9 cellular contexts compared by ENCODE assay signal in the genomic region with DNA sequence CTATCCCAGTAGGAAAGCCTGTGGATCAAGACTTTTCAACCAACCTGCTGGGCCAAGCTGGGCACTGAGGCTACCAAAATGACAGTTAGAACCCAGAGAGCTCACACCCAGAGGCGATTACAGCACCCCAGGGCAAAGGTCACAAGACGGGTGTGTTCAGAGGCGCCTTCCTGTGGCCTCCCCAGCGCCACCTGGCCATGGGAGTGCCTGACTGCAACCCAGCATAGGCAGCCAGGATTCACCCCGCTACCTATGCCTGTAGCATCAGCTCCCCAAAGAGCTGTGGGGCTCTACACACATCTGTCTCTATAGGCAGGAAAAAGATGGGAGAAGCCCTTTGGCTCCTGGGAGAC. TPM values are rescaled to one million over a fixed set of nuclear protein-coding genes. Genes with fewer than 3 reads are reported as not detected.
A peak's percentile ranks its signal among the peaks of the same experiment; 100 is the strongest.
DNase-seq lines count a peak whose midpoint lies in the region; ATAC-seq and TF ChIP-seq lines count a peak whose summit lies in the region.
"Had no signal": no experiment of that assay in that cellular context is flagged by ENCODE, and none has a peak within 500 bp of the region (broad histone marks: within the 10 kb centered on the region; RNA-seq: fewer than 3 reads in every experiment).

No MANE protein-coding gene starts in this region.

- H4K20me1 ChIP-seq in SU-DHL-6 (ENCODE audit: low read depth, low read length), result no peaks in the 10 kb centered on the region

- TF ChIP-seq POLR2A in sigmoid colon (IDR thresholded peaks at IDR 0.05) (no peak), prostate gland (IDR thresholded peaks at IDR 0.05) (no peak)

- H3K27ac ChIP-seq in cardiac muscle cell (no peak overlapping the region), heart right ventricle (no peak overlapping the region), SU-DHL-6 (ENCODE audit: low read depth, low read length) (no peak overlapping the region), sigmoid colon (no peak overlapping the region), prostate gland (no peak overlapping the region)

- no peak for TF ChIP-seq EP300 in sigmoid colon (IDR thresholded peaks at IDR 0.05)

- H3K4me3 ChIP-seq in cardiac muscle cell (no peak overlapping the region), heart right ventricle (no peak overlapping the region), SU-DHL-6 (ENCODE audit: insufficient read depth, low read length, poor library complexity, severe bottlenecking) (no peak overlapping the region), sigmoid colon (no peak overlapping the region), prostate gland (no peak overlapping the region)

- H2AFZ ChIP-seq in SU-DHL-6 (ENCODE audit: low read depth, low read length, severe bottlenecking), result no peak overlapping the region

- ATAC-seq in heart right ventricle (no peak), HG03095 (IDR thresholded peaks at IDR 0.05; ENCODE audit: unreplicated experiment) (peak; percentile 82)

- H3K9me2 ChIP-seq in SU-DHL-6 (replicated peaks; ENCODE audit: insufficient read depth, low read length), result no peaks in the 10 kb centered on the region

- no peaks in the 10 kb centered on the region for H3F3A ChIP-seq in SU-DHL-6 (ENCODE audit: insufficient read depth)

- H3K79me2 ChIP-seq in SU-DHL-6 (ENCODE audit: insufficient read depth, low read length), result no peaks in the 10 kb centered on the region

- H3K36me3 ChIP-seq in cardiac muscle cell, result no peaks in the 10 kb centered on the region
- peaks cover 0 to 95% (median 4%) of the 10 kb centered on the region in 9 donors for H3K36me3 ChIP-seq in heart right ventricle
- no peaks in the 10 kb centered on the region for H3K36me3 ChIP-seq in SU-DHL-6 (ENCODE audit: low read length)
- H3K36me3 ChIP-seq in sigmoid colon, result peaks cover 8 to 97% (median 44%) of the 10 kb centered on the region in 4 donors
- H3K36me3 ChIP-seq in prostate gland, result no peaks in the 10 kb centered on the region

- H3K9me3 ChIP-seq in cardiac muscle cell (ENCODE audit: low read depth) (no peaks in the 10 kb centered on the region), heart right ventricle (no peaks in the 10 kb centered on the region), SU-DHL-6 (ENCODE audit: insufficient read depth, low read length) (no peaks in the 10 kb centered on the region), sigmoid colon (no peaks in the 10 kb centered on the region), prostate gland (no peaks in the 10 kb centered on the region)

- no peak for DNase-seq in cardiac muscle cell (ENCODE audit: low read depth in 1 of 2, low spot score in 1 of 2)
- DNase-seq in heart right ventricle, result no peak
- peak; percentile 75 for DNase-seq in iPS-NIHi7 (ENCODE audit: extremely low spot score)
- DNase-seq in sigmoid colon, result no peak
- DNase-seq in NCI-H345 (lab: John Stamatoyannopoulos, UW), result no peak
- DNase-seq in prostate gland (ENCODE audit: low spot score), result no peak

- intact Hi-C loops in heart right ventricle (cut with DNase I) (loop anchor here in 2 of 10 donors (10.0 kb wide), 1 partner anchor 233 kb away; a partner anchor contains a TSS), sigmoid colon (cut with DNase I) (no loop called here), prostate gland (cut with DNase I) (no loop called here)

- TF ChIP-seq CTCF in cardiac muscle cell (IDR thresholded peaks at IDR 0.05; ENCODE audit: low read depth, low read length) (peak; percentile 18), heart right ventricle (IDR thresholded peaks at IDR 0.05) (peak in 4 of 9 donors; percentile 9 to 33 (median 23)), SU-DHL-6 (IDR thresholded peaks at IDR 0.05; ENCODE audit: insufficient read depth, low read length, poor library complexity, severe bottlenecking) (peak; percentile 20), sigmoid colon (IDR thresholded peaks at IDR 0.05) (no peak), prostate gland (IDR thresholded peaks at IDR 0.05) (peak in 1 of 4 experiments; percentile 13)

- H3K4me1 ChIP-seq in cardiac muscle cell (ENCODE audit: low read depth) (no peaks in the 10 kb centered on the region), heart right ventricle (peaks cover 0 to 37% (median 0%) of the 10 kb centered on the region in 9 donors), sigmoid colon (no peaks in the 10 kb centered on the region), prostate gland (replicated peaks) (no peaks in the 10 kb centered on the region)

- 62 to 67% methylated on average over 5 of the region's 5 CpGs for WGBS in heart right ventricle, 2 donors
- WGBS in sigmoid colon, 2 donors, result 17 to 53% methylated on average over 5 of the region's 5 CpGs
- 61% methylated on average over 5 of the region's 5 CpGs for WGBS in prostate gland

- H3K9ac ChIP-seq in SU-DHL-6 (ENCODE audit: low read length), result no peak overlapping the region

- no peaks in the 10 kb centered on the region for H3K27me3 ChIP-seq in cardiac muscle cell
- H3K27me3 ChIP-seq in heart right ventricle, result no peaks in the 10 kb centered on the region
- no peaks in the 10 kb centered on the region for H3K27me3 ChIP-seq in SU-DHL-6 (ENCODE audit: low read length)
- no peaks in the 10 kb centered on the region for H3K27me3 ChIP-seq in sigmoid colon
- H3K27me3 ChIP-seq in prostate gland (replicated peaks; ENCODE audit: insufficient read depth), result no peaks in the 10 kb centered on the region

- no peak overlapping the region for H3K4me2 ChIP-seq in SU-DHL-6 (ENCODE audit: low read depth, low read length, poor library complexity, severe bottlenecking)

RNA-seq across cellular contexts. Expression of a gene that starts 33.5 kb away (rescaled TPM):
- 4.2 and 5.4 TPM in 2 replicates for total RNA-seq in cardiac muscle cell
- 5.3 and 6.1 TPM in 2 replicates for polyA plus RNA-seq in cardiac muscle cell
- total RNA-seq in heart right ventricle, result 100 to 1,000 TPM in 1 of 10 donors, 10 to 100 TPM in 9; 15.5 to 101 (median 35.9) TPM
- 10 to 100 TPM; 49.1 to 54.3 TPM for polyA plus RNA-seq in heart right ventricle
- 100 to 1,000 TPM in 1 of 4 donors, 10 to 100 TPM in 3; 54.9 to 104 (median 69.4) TPM for total RNA-seq in sigmoid colon
- polyA plus RNA-seq in sigmoid colon, result 10 to 100 TPM in 1 of 3 donors, 1 to 10 TPM in 2; 3.9 to 26.7 (median 6.0) TPM
- 100 to 1,000 TPM in 1 of 2 donors, 10 to 100 TPM in 1; 14.5 to 161 TPM for total RNA-seq in prostate gland

RNA-seq across cellular contexts. Expression of a gene that starts 35.8 kb away (rescaled TPM):
- total RNA-seq in cardiac muscle cell (0.04 TPM in 1 of 2 replicates, not detected in the other), heart right ventricle (10 to 100 TPM in 7 of 10 donors, 1 to 10 TPM in 3; 6.8 to 83.9 (median 11.2) TPM), sigmoid colon (10 to 100 TPM; 21.9 to 44.4 (median 36.0) TPM), prostate gland (10 to 100 TPM; 11.0 to 36.4 TPM)
- polyA plus RNA-seq in cardiac muscle cell (0.48 and 0.50 TPM in 2 replicates), heart right ventricle (1 to 10 TPM; 4.8 to 6.4 TPM), sigmoid colon (10 to 100 TPM; 10.8 to 26.1 (median 16.3) TPM)
- total RNA-seq: pulmonary artery endothelial cell had no signal

RNA-seq across cellular contexts. Expression of a gene that starts 44.4 kb away (rescaled TPM):
- total RNA-seq in cardiac muscle cell (not detected in 2 replicates), heart right ventricle (under 1 TPM in 1 of 10 donors, not detected in 9; 0.32 TPM), sigmoid colon (1 to 10 TPM in 1 of 4 donors, under 1 TPM in 1, not detected in 2; 0.71 to 1.4 TPM), prostate gland (1 to 10 TPM in 1 of 2 donors, not detected in 1; 3.2 TPM)
- polyA plus RNA-seq in cardiac muscle cell (0.62 TPM in 1 of 2 replicates, not detected in the other), heart right ventricle (under 1 TPM in 1 of 2 donors, not detected in 1; 0.13 TPM), sigmoid colon (100 to 1,000 TPM; 325 to 455 (median 330) TPM)
- total RNA-seq: pulmonary artery endothelial cell had no signal

Comparison
In these comparisons a context has a peak if more than half of its experiments do, and no peak if none do; other contexts are left out.
1. CTCF ChIP-seq: peak in cardiac muscle cell (single experiment) and SU-DHL-6 (single experiment); none in sigmoid colon (0 of 4).